ENCODE assay signal across 10 cellular contexts in genomic region chr11:67056267-67056639, GRCh38. TPM values are rescaled to one million over a fixed set of nuclear protein-coding genes. Genes with fewer than 3 reads are reported as not detected.
DNase-seq lines count a peak whose midpoint lies in the region; ATAC-seq and TF ChIP-seq lines count a peak whose summit lies in the region.
"Had no signal": no experiment of that assay in that cellular context is flagged by ENCODE, and none has a peak within 500 bp of the region (broad histone marks: within the 10 kb centered on the region; RNA-seq: fewer than 3 reads in every experiment).

No MANE protein-coding gene starts in this region.

- peaks cover 18% of the 10 kb centered on the region for H3K27me3 Mint-ChIP-seq in activated T-helper 1 cell treated with anti-CD3 and anti-CD28 coated beads, Interleukin-12 subunit alpha, Interleukin-12 subunit beta, Interleukin-2, Interleukin-4 antibody, amounts not matched to agents 30 ng/mL and 10 ng/mL and 1 ng/mL, durations not matched to agents 14 hours and 24 hours and 36 hours (ENCODE audit: insufficient read depth)

- peak overlapping the region; percentile 94 for H3K4me2 ChIP-seq in smooth muscle cell

- intact Hi-C loops in activated T-helper 1 cell treated with anti-CD3 and anti-CD28 coated beads, Interleukin-12 subunit alpha, Interleukin-12 subunit beta, Interleukin-2, Interleukin-4 antibody, amounts not matched to agents 30 ng/mL and 10 ng/mL and 1 ng/mL, durations not matched to agents 14 hours and 24 hours and 36 hours (cut with micrococcal nuclease): no loop called here
- intact Hi-C loops in right cardiac atrium (cut with DNase I): no loop called here

- peak overlapping the region; percentile 9 for H3K27ac ChIP-seq in right cardiac atrium (ENCODE audit: low read length)
- H3K27ac ChIP-seq in smooth muscle cell (ENCODE audit: low read depth): peak overlapping the region; percentile 100

- no peaks in the 10 kb centered on the region for H3K27me3 ChIP-seq in HAP-1 (ENCODE audit: low read depth)
- no peaks in the 10 kb centered on the region for H3K27me3 ChIP-seq in right cardiac atrium (ENCODE audit: control insufficient read depth, insufficient read depth)
- H3K27me3 ChIP-seq in smooth muscle cell (ENCODE audit: low read depth): no peaks in the 10 kb centered on the region

- H3K79me2 ChIP-seq in smooth muscle cell (ENCODE audit: low read depth): no peaks in the 10 kb centered on the region

- H3K9me3 Mint-ChIP-seq in activated T-helper 1 cell treated with anti-CD3 and anti-CD28 coated beads, Interleukin-12 subunit alpha, Interleukin-12 subunit beta, Interleukin-2, Interleukin-4 antibody, amounts not matched to agents 30 ng/mL and 10 ng/mL and 1 ng/mL, durations not matched to agents 14 hours and 24 hours and 36 hours: no peaks in the 10 kb centered on the region

- no peaks in the 10 kb centered on the region for H3K9me3 ChIP-seq in HAP-1
- H3K9me3 ChIP-seq in right cardiac atrium (ENCODE audit: control insufficient read depth, low read length): no peaks in the 10 kb centered on the region
- no peaks in the 10 kb centered on the region for H3K9me3 ChIP-seq in smooth muscle cell (replicated peaks; ENCODE audit: low read depth)

- DNase-seq in HAP-1 (ENCODE audit: low spot score in 2 of 2) (no peak), right cardiac atrium (peak in 1 of 3 donors; percentile 32), smooth muscle cell (lab: John Stamatoyannopoulos, UW; ENCODE audit: unreplicated experiment) (no peak), NCI-H748 treated with DMSO at 0.1 percent for 48 hours (lab: John Stamatoyannopoulos, UW) (no peak), NCI-H1436 (lab: John Stamatoyannopoulos, UW) (no peak)
- no peak for DNase-seq in activated T-helper 1 cell treated with anti-CD3 and anti-CD28 coated beads, Interleukin-12 subunit alpha, Interleukin-12 subunit beta, Interleukin-2, Interleukin-4 antibody, amounts not matched to agents 30 ng/mL and 10 ng/mL and 1 ng/mL, durations not matched to agents 14 hours and 24 hours and 36 hours (ENCODE audit: low spot score)
- DNase-seq in effector CD4-positive, alpha-beta T cell: no peak
- DNase-seq: NCI-H187, posterior cingulate gyrus had no signal

- H3K36me3 ChIP-seq in HAP-1 (replicated peaks) (no peaks in the 10 kb centered on the region), smooth muscle cell (ENCODE audit: low read depth) (no peaks in the 10 kb centered on the region)

- H3K27ac Mint-ChIP-seq in activated T-helper 1 cell treated with anti-CD3 and anti-CD28 coated beads, Interleukin-12 subunit alpha, Interleukin-12 subunit beta, Interleukin-2, Interleukin-4 antibody, amounts not matched to agents 30 ng/mL and 10 ng/mL and 1 ng/mL, durations not matched to agents 14 hours and 24 hours and 36 hours: peak overlapping the region; percentile 48

- peaks cover 10% of the 10 kb centered on the region for H3K4me1 Mint-ChIP-seq in activated T-helper 1 cell treated with anti-CD3 and anti-CD28 coated beads, Interleukin-12 subunit alpha, Interleukin-12 subunit beta, Interleukin-2, Interleukin-4 antibody, amounts not matched to agents 30 ng/mL and 10 ng/mL and 1 ng/mL, durations not matched to agents 14 hours and 24 hours and 36 hours (ENCODE audit: low read depth)

- H3K9ac ChIP-seq in smooth muscle cell (ENCODE audit: low read depth): peak overlapping the region; percentile 84

- peak overlapping the region; percentile 20 for H3K4me3 ChIP-seq in HAP-1
- H3K4me3 ChIP-seq in right cardiac atrium (ENCODE audit: low read length): peak overlapping the region; percentile 51
- peak overlapping the region; percentile 63 for H3K4me3 ChIP-seq in smooth muscle cell

- 12% methylated on average over 8 of the region's 8 CpGs for WGBS in right cardiac atrium
- 52% methylated on average over 6 of the region's 8 CpGs for WGBS in smooth muscle cell (ENCODE audit: low lambda C conversion rate)

- peaks cover 3% of the 10 kb centered on the region; the same call in 1 of the 2 replicates for H3K4me1 ChIP-seq in HAP-1
- no peaks in the 10 kb centered on the region for H3K4me1 ChIP-seq in right cardiac atrium (ENCODE audit: control insufficient read depth, insufficient read depth, low read length)
- H3K4me1 ChIP-seq in smooth muscle cell (ENCODE audit: low read depth): peaks cover 18% of the 10 kb centered on the region

- H3F3A ChIP-seq in smooth muscle cell (ENCODE audit: low read depth): peaks cover 14% of the 10 kb centered on the region

- H3K4me3 Mint-ChIP-seq in activated T-helper 1 cell treated with anti-CD3 and anti-CD28 coated beads, Interleukin-12 subunit alpha, Interleukin-12 subunit beta, Interleukin-2, Interleukin-4 antibody, amounts not matched to agents 30 ng/mL and 10 ng/mL and 1 ng/mL, durations not matched to agents 14 hours and 24 hours and 36 hours: peak overlapping the region; percentile 49

- no peaks in the 10 kb centered on the region for H4K20me1 ChIP-seq in smooth muscle cell (ENCODE audit: low read depth)

- no peak for TF ChIP-seq CTCF in smooth muscle cell (IDR thresholded peaks at IDR 0.05; ENCODE audit: borderline replicate concordance, insufficient read depth, poor library complexity, severe bottlenecking)

- in situ Hi-C loops in HAP-1 (cut with MboI; ENCODE audit: low sequenced_read_pairs): no loop called here

- peak overlapping the region; percentile 68 for H2AFZ ChIP-seq in smooth muscle cell (ENCODE audit: low read depth)

- ATAC-seq in right cardiac atrium: no peak
- ATAC-seq in GM18511 (IDR thresholded peaks at IDR 0.05; ENCODE audit: unreplicated experiment): no peak

- no peaks in the 10 kb centered on the region for H3K36me3 Mint-ChIP-seq in activated T-helper 1 cell treated with anti-CD3 and anti-CD28 coated beads, Interleukin-12 subunit alpha, Interleukin-12 subunit beta, Interleukin-2, Interleukin-4 antibody, amounts not matched to agents 30 ng/mL and 10 ng/mL and 1 ng/mL, durations not matched to agents 14 hours and 24 hours and 36 hours (ENCODE audit: low read depth)

RNA-seq across cellular contexts. Expression of gene RHOD, which starts 0.4 kb away (rescaled TPM):
- 0.39 and 0.44 TPM in 2 replicates for total RNA-seq in activated T-helper 1 cell treated with anti-CD3 and anti-CD28 coated beads, Interleukin-12 subunit alpha, Interleukin-12 subunit beta, Interleukin-2, Interleukin-4 antibody, amounts not matched to agents 30 ng/mL and 10 ng/mL and 1 ng/mL, durations not matched to agents 14 hours and 24 hours and 36 hours
- 10 to 100 TPM; 34.2 to 51.0 (median 44.5) TPM for total RNA-seq in right cardiac atrium
- polyA plus RNA-seq in right cardiac atrium: 65.2 TPM
- 25.7 and 28.4 TPM in 2 replicates for total RNA-seq in smooth muscle cell
- polyA plus RNA-seq in smooth muscle cell: 38.9 and 63.6 TPM in 2 replicates

RNA-seq across cellular contexts. Expression of gene SYT12, which starts 33.3 kb away (rescaled TPM):
- total RNA-seq in activated T-helper 1 cell treated with anti-CD3 and anti-CD28 coated beads, Interleukin-12 subunit alpha, Interleukin-12 subunit beta, Interleukin-2, Interleukin-4 antibody, amounts not matched to agents 30 ng/mL and 10 ng/mL and 1 ng/mL, durations not matched to agents 14 hours and 24 hours and 36 hours: not detected in 2 replicates
- 1 to 10 TPM in 1 of 4 donors, under 1 TPM in 3; 0.11 to 1.4 (median 0.24) TPM for total RNA-seq in right cardiac atrium
- 0.18 TPM for polyA plus RNA-seq in right cardiac atrium
- total RNA-seq in smooth muscle cell: 0.67 and 2.1 TPM in 2 replicates
- 3.4 and 4.9 TPM in 2 replicates for polyA plus RNA-seq in smooth muscle cell

Comparison
In these comparisons a context has a peak if more than half of its experiments do, and no peak if none do; other contexts are left out.
1. RNA of gene RHOD, which starts 0.4 kb away (total RNA-seq): 34.2 to 51.0 TPM in right cardiac atrium and 25.7 to 28.4 TPM in smooth muscle cell; 0.39 to 0.44 TPM in activated T-helper 1 cell treated with anti-CD3 and anti-CD28 coated beads, Interleukin-12 subunit alpha, Interleukin-12 subunit beta, Interleukin-2, Interleukin-4 antibody, amounts not matched to agents 30 ng/mL and 10 ng/mL and 1 ng/mL, durations not matched to agents 14 hours and 24 hours and 36 hours; every median in the first group is over 10 times any median in the second.
2. Peak in every context shown above with its lines, with median percentiles within 50 percentile points of each other: H3K4me3 ChIP-seq.